ENCODE assay signal across 18 cellular contexts in genomic region chr3:15649341-15649740, GRCh38.
"Had no signal": no experiment of that assay in that cellular context is flagged by ENCODE, and none has a peak within 500 bp of the region (broad histone marks: within the 10 kb centered on the region; RNA-seq: fewer than 3 reads in every experiment).

No MANE protein-coding gene starts in this region.

- ATAC-seq: activated naive CD4-positive, alpha-beta T cell treated with anti-CD3 and anti-CD28 coated beads, Interleukin-2, amount 50 U/mL, for 72 hours; mucosa of descending colon; naive thymus-derived CD8-positive, alpha-beta T cell; right cardiac atrium had no signal

- H3K4me1 Mint-ChIP-seq: endodermal cell had no signal

- H3K4me3 ChIP-seq: mucosa of descending colon, smooth muscle cell, suprapubic skin, upper lobe of left lung had no signal

- H3K9me3 Mint-ChIP-seq: central memory CD8-positive, alpha-beta T cell; endodermal cell had no signal

- H3K4me3 Mint-ChIP-seq: brain; central memory CD8-positive, alpha-beta T cell; endodermal cell had no signal

- H3K27ac Mint-ChIP-seq: activated naive CD4-positive, alpha-beta T cell treated with anti-CD3 and anti-CD28 coated beads, Interleukin-2, amount 50 U/mL, for 72 hours; endodermal cell; progenitor cell of endocrine pancreas had no signal

- H3K27me3 Mint-ChIP-seq: progenitor cell of endocrine pancreas had no signal

- DNase-seq: activated CD4-positive, alpha-beta T cell treated with anti-CD3 and anti-CD28 coated beads for 48 hours; activated CD8-positive, alpha-beta memory T cell treated with anti-CD3 and anti-CD28 coated beads for 24 hours; amniotic stem cell; endodermal cell; hypothalamus; mucosa of descending colon; nucleus accumbens; right cardiac atrium; stimulated activated naive CD4-positive, alpha-beta T cell; upper lobe of left lung; WERI-Rb-1 had no signal

- H3K27me3 ChIP-seq: suprapubic skin, upper lobe of left lung had no signal

- H3K36me3 ChIP-seq: WERI-Rb-1 had no signal

- H3K9me3 ChIP-seq: mucosa of descending colon, suprapubic skin, upper lobe of left lung had no signal

- H3K4me2 ChIP-seq: smooth muscle cell had no signal

- H3K27ac ChIP-seq: suprapubic skin, upper lobe of left lung, WERI-Rb-1 had no signal
